In the genomic region with DNA sequence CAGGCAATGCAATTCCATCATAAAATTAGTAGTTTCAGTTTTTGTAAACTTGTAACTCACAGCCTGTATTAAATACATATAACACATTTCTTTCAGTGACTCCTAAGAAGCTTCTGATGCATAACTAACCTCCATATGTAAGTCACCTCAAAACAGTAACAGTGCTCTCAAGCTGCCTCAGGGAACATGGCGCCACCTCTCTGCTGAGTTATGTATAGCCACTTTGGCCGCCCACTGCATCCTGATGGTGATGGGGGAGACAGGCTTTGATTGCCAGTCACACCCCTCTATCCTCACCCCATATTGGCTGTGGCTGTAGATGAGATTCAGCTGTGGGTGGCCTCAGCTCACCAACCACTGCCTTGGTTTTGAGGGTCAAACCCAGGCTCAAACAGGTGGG, we compare ENCODE assay signal across 8 cellular contexts. TPM values are rescaled to one million over a fixed set of nuclear protein-coding genes. Genes with fewer than 3 reads are reported as not detected.
DNase-seq lines count a peak whose midpoint lies in the region; ATAC-seq lines count a peak whose summit lies in the region.

No MANE protein-coding gene starts in this region.

- H3K4me3 Mint-ChIP-seq in T-helper 17 cell, result no peak overlapping the region

- peaks cover 27% of the 10 kb centered on the region for H3K4me1 Mint-ChIP-seq in T-helper 17 cell

- H3K27ac Mint-ChIP-seq in T-helper 17 cell, result peak overlapping the region; percentile 45

- ATAC-seq in HG03039 (IDR thresholded peaks at IDR 0.05; ENCODE audit: unreplicated experiment), result peak; percentile 63
- peak; percentile 79 for ATAC-seq in T-helper 17 cell
- ATAC-seq in esophagus mucosa, result peak; percentile 65
- ATAC-seq in HG02678 (IDR thresholded peaks at IDR 0.05; ENCODE audit: unreplicated experiment), result no peak
- no peak for ATAC-seq in HG03520 (IDR thresholded peaks at IDR 0.05; ENCODE audit: unreplicated experiment)
- no peak for ATAC-seq in GM19023 (IDR thresholded peaks at IDR 0.05; ENCODE audit: unreplicated experiment)

- DNase-seq in EL (peak; percentile 41), T-helper 17 cell (no peak)
- peak; percentile 38 for DNase-seq in stimulated activated CD4-positive, alpha-beta T cell treated with anti-CD3 and anti-CD28 coated beads, Interleukin-4, amount 100 ng/mL, for 1 hour

- H3K36me3 Mint-ChIP-seq in T-helper 17 cell (ENCODE audit: low read depth), result peaks cover 7% of the 10 kb centered on the region

- no peaks in the 10 kb centered on the region for H3K27me3 Mint-ChIP-seq in T-helper 17 cell

- H3K9me3 ChIP-seq in T-helper 17 cell (ENCODE audit: control insufficient read depth, low read length, poor library complexity, severe bottlenecking), result no peaks in the 10 kb centered on the region

RNA-seq across cellular contexts. Expression of a gene that starts 54.3 kb away (rescaled TPM):
- 10 to 100 TPM; 76.3 to 86.9 TPM for total RNA-seq in T-helper 17 cell
- 41.1 TPM for total RNA-seq in esophagus mucosa

Comparison
In these comparisons a context has a peak if more than half of its experiments do, and no peak if none do; other contexts are left out.
1. DNase-seq: peak in EL (single experiment) and stimulated activated CD4-positive, alpha-beta T cell treated with anti-CD3 and anti-CD28 coated beads, Interleukin-4, amount 100 ng/mL, for 1 hour (single experiment); none in T-helper 17 cell (0 of 3).
2. ATAC-seq: peak in HG03039 (single experiment), T-helper 17 cell (single experiment) and esophagus mucosa (single experiment); none in HG02678 (single experiment), HG03520 (single experiment) and GM19023 (single experiment).